Comparison of ENCODE assay signal across 12 cellular contexts in the genomic region with DNA sequence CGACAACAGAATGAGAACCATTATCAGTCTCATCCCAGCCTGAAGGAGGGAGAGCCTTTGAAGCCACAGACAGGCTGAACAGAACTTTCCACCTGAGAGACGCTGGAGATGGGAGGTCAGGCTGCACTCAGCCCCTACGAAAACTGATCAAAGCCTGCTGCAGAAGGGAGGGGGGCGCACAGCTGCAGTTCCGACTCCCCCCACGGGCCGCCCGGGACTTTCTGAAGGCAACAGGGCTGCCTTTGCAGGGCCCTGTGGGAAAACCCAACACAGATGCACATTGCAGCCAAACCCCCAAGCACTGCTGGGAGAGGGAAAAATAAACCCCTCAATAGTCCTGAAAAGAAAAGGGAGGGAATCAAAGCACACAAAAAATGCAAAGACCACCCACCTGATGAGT.
"Had no signal": no experiment of that assay in that cellular context is flagged by ENCODE, and none has a peak within 500 bp of the region (broad histone marks: within the 10 kb centered on the region; RNA-seq: fewer than 3 reads in every experiment).

No MANE protein-coding gene starts in this region.

- H3K4me2 ChIP-seq: hepatocyte had no signal

- DNase-seq: activated CD4-positive, alpha-beta T cell treated with anti-CD3 and anti-CD28 coated beads for 48 hours; activated CD8-positive, alpha-beta T cell treated with anti-CD3 and anti-CD28 coated beads for 36 hours; activated gamma-delta T cell treated with Interleukin-2 at 50 U/mL for 16 hours; activated T-cell treated with anti-CD3 and anti-CD28 coated beads, Interleukin-2, amount 50 U/mL, for 72 hours; amniotic stem cell; naive thymus-derived CD8-positive, alpha-beta T cell; stimulated activated naive CD8-positive, alpha-beta T cell treated with anti-CD3 and anti-CD28 coated beads, Interleukin-15, amount 100 ng/mL, for 72 hours had no signal

- H3K27me3 ChIP-seq: hepatocyte had no signal

- H3K9me3 ChIP-seq: left ventricle myocardium inferior, mucosa of descending colon, psoas muscle had no signal

- H3K79me2 ChIP-seq: hepatocyte had no signal

- H3K4me3 ChIP-seq: hepatocyte, left ventricle myocardium inferior, mucosa of descending colon, psoas muscle had no signal

- H3K27ac ChIP-seq: left ventricle myocardium inferior, psoas muscle had no signal

- H2AFZ ChIP-seq: hepatocyte had no signal

- H3K4me1 ChIP-seq: psoas muscle had no signal

- ATAC-seq: activated CD8-positive, alpha-beta T cell treated with anti-CD3 and anti-CD28 coated beads for 36 hours; activated T-cell treated with anti-CD3 and anti-CD28 coated beads, Interleukin-2, amount 50 U/mL, for 72 hours; naive thymus-derived CD8-positive, alpha-beta T cell; sciatic nerve; stimulated activated naive CD8-positive, alpha-beta T cell treated with anti-CD3 and anti-CD28 coated beads, Interleukin-15, amount 100 ng/mL, for 72 hours had no signal

- H3K36me3 ChIP-seq: left ventricle myocardium inferior had no signal
